Comparison of ENCODE assay signal across 1 cellular context in genomic region chr10:4981722-4982471, GRCh38.
TF ChIP-seq lines count a peak whose summit lies in the region.

No MANE protein-coding gene starts in this region.

TF ChIP-seq in GM12878, 131 proteins besides CTCF, POLR2A, EP300 and RAD21:
- TF ChIP-seq SMC3 (IDR thresholded peaks at IDR 0.05; ENCODE audit: borderline replicate concordance, low read length), result 0 out of 2 replicates have a peak, but pooled peaks have one; percentile 19
- no peak for TF ChIP-seq CHD4 (IDR thresholded peaks at IDR 0.05)
